Comparison of ENCODE assay signal across 12 cellular contexts in the genomic region with DNA sequence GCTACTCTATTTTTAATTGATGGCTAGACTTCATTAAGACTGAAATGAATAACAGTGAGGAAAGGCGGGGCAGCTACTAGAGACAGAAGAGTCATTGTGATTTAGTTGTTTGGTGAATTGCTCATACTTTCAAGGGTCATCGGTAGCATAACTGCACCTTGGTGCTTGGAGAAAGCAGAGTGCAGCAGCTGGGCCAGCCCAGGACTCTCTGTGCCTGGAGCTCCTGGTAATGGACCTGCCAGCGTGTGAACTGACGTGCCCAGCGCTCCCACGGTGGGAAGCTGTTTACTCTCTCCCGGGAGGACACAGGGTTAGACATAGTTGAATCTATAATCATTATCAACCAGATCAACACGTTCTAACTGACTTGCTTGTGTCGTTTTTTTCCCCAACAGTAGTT. TPM values are rescaled to one million over a fixed set of nuclear protein-coding genes. Genes with fewer than 3 reads are reported as not detected.
A peak's percentile ranks its signal among the peaks of the same experiment; 100 is the strongest.
DNase-seq lines count a peak whose midpoint lies in the region; ATAC-seq, FAIRE-seq and TF ChIP-seq lines count a peak whose summit lies in the region.
"Had no signal": no experiment of that assay in that cellular context is flagged by ENCODE, and none has a peak within 500 bp of the region (broad histone marks: within the 10 kb centered on the region; RNA-seq: fewer than 3 reads in every experiment).

No MANE protein-coding gene starts in this region.

- TF ChIP-seq RAD21 in HepG2 (CRISPR knock-in tag; IDR thresholded peaks at IDR 0.05) = no peak

- H3K79me2 ChIP-seq in HepG2 (ENCODE audit: insufficient read depth, low read length) = peaks cover 13% of the 10 kb centered on the region

- CTCF ChIA-PET in HepG2 (lab: Yijun Ruan, JAX; ENCODE audit: low intra/inter-chr PET ratio, low total read pairs) = interaction anchor here (1.4 kb wide), 1 partner anchor 41 kb away, joined by 7 read pairs; no protein-coding TSS in a partner anchor

- TF ChIP-seq CTCF in choroid plexus epithelial cell (conservative IDR thresholded peaks at IDR 0.05; ENCODE audit: low read depth, low read length) (no peak), HepG2 (CRISPR knock-in tag; IDR thresholded peaks at IDR 0.05) (no peak), tibial nerve (IDR thresholded peaks at IDR 0.05) (no peak)

- peak in 1 of 2 experiments; percentile 16; a peak in 1 of 4 replicates for TF ChIP-seq EP300 in HepG2 (IDR thresholded peaks at IDR 0.05; ENCODE audit: low read depth in 2 of 2, low read length in 2 of 2)
- TF ChIP-seq EP300 in HepG2 (CRISPR knock-in tag; IDR thresholded peaks at IDR 0.05; ENCODE audit: borderline replicate concordance) = peak; percentile 30; the same call in 1 of the 2 replicates
- TF ChIP-seq EP300 in tibial nerve (IDR thresholded peaks at IDR 0.05) = peak in 1 of 2 donors; percentile 14

- H3K9ac ChIP-seq in HepG2 (ENCODE audit: insufficient read depth, low read depth, low read length) = peak overlapping the region; percentile 55; the same call in 1 of the 2 replicates

- H3K4me3 ChIP-seq in choroid plexus epithelial cell (ENCODE audit: low read depth, low read length) = no peak overlapping the region
- peak overlapping the region in 2 of 3 experiments; percentile 43 to 53; a peak in 3 of 6 replicates for H3K4me3 ChIP-seq in HepG2 (replicated peaks in 1 of 3; ENCODE audit: insufficient read depth in 1 of 3, low read depth in 2 of 3, low read length in 3 of 3)
- no peak overlapping the region for H3K4me3 ChIP-seq in tibial nerve

- no peak overlapping the region for H2AFZ ChIP-seq in HepG2 (ENCODE audit: low read length)

- H3K9me3 ChIP-seq in HepG2 (ENCODE audit: low read length) (no peaks in the 10 kb centered on the region), tibial nerve (no peaks in the 10 kb centered on the region)
- H3K9me3 ChIP-seq: neutrophil had no signal

- peak overlapping the region; percentile 68 for H3K27ac ChIP-seq in HepG2 (ENCODE audit: extremely low read length, insufficient read depth, low read length)
- peak overlapping the region in 3 of 4 donors; percentile 59 to 71 (median 66) for H3K27ac ChIP-seq in tibial nerve
- H3K27ac ChIP-seq: neutrophil had no signal

- POLR2A ChIA-PET in HepG2 (lab: Yijun Ruan, JAX) = interaction anchor here (1.0 to 7.1 kb wide), 10 partner anchors 8 to 99 kb away, joined by 3 to 342 read pairs (median 6); a partner anchor contains a TSS

- TF ChIP-seq POLR2A in HepG2 (IDR thresholded peaks at IDR 0.05; ENCODE audit: insufficient read depth in 1 of 2, low read depth in 2 of 2, low read length in 2 of 2) = no peak
- TF ChIP-seq POLR2A in tibial nerve (IDR thresholded peaks at IDR 0.05) = no peak

- no peaks in the 10 kb centered on the region for H3K27me3 ChIP-seq in HepG2 (ENCODE audit: control insufficient read depth in 1 of 2, insufficient read depth in 2 of 2, low read length in 2 of 2)
- no peaks in the 10 kb centered on the region for H3K27me3 ChIP-seq in tibial nerve
- H3K27me3 ChIP-seq: neutrophil had no signal

- DNase-seq in NCI-H2196 (lab: John Stamatoyannopoulos, UW; ENCODE audit: unreplicated experiment) (peak; percentile 28), NCI-H2196 treated with DMSO at 0.1 percent for 48 hours (lab: John Stamatoyannopoulos, UW; ENCODE audit: unreplicated experiment) (no peak), choroid plexus epithelial cell (ENCODE audit: low read depth) (peak; percentile 72), HepG2 (ENCODE audit: low spot score) (peak; percentile 76), tibial nerve (ENCODE audit: low spot score in 2 of 2) (peak in 1 of 2 donors; percentile 12), GM19238 (ENCODE audit: insufficient read length, low spot score) (no peak), Ammon's horn (ENCODE audit: low spot score) (no peak)
- DNase-seq: ACHN; activated naive CD4-positive, alpha-beta T cell treated with anti-CD3 and anti-CD28 coated beads for 36 hours; T1000 had no signal

- peaks cover 0 to 2% of the 10 kb centered on the region in 2 experiments; a peak in 2 of 5 replicates for H3K36me3 ChIP-seq in HepG2 (replicated peaks in 1 of 2; ENCODE audit: control insufficient read depth in 1 of 2, insufficient read depth in 2 of 2, low read length in 2 of 2)
- H3K36me3 ChIP-seq in tibial nerve = no peaks in the 10 kb centered on the region
- H3K36me3 ChIP-seq: neutrophil had no signal

- in situ Hi-C loops in HepG2 (cut with HindIII; ENCODE audit: extremely low pct_ligation_motif_present, low pct_unique_long_range_greater_than_20kb) = loop anchor here (5.0 kb wide), 2 partner anchors 40 to 95 kb away; a partner anchor contains a TSS

- peak overlapping the region; percentile 55 for H3K4me2 ChIP-seq in HepG2 (ENCODE audit: low read depth, low read length)

- peak; percentile 82 for ATAC-seq in HepG2
- no peak for ATAC-seq in HG02938 (IDR thresholded peaks at IDR 0.05; ENCODE audit: unreplicated experiment)

- BruUV-seq in HepG2 (replicated peaks; lab: Mats Ljungman, UMichigan) = no TSS peak

- peak; percentile 68 for FAIRE-seq in HepG2 (lab: Jason Lieb, UNC)

- H3K4me1 ChIP-seq in HepG2 (ENCODE audit: insufficient read depth, low read length) (peaks cover 66% of the 10 kb centered on the region), tibial nerve (peaks cover 0 to 60% (median 15%) of the 10 kb centered on the region in 4 donors)

- intact Hi-C loops in HepG2 (cut with micrococcal nuclease; ENCODE audit: unreplicated experiment) = loop anchor here (1.0 kb wide), 1 partner anchor 41 kb away; no protein-coding TSS in a partner anchor

- no peaks in the 10 kb centered on the region for H4K20me1 ChIP-seq in HepG2 (ENCODE audit: insufficient read depth, low read length)

- 3% methylated on average over 4 of the region's 9 CpGs for WGBS in HepG2 (ENCODE audit: low lambda C conversion rate)
- WGBS in tibial nerve, 2 donors = 36 to 42% methylated on average over 9 of the region's 9 CpGs

TF ChIP-seq in HepG2, 621 proteins besides CTCF, POLR2A, EP300 and RAD21 (continues in another document):
- no peak for TF ChIP-seq ARNT2 (CRISPR knock-in tag; IDR thresholded peaks at IDR 0.05; ENCODE audit: low read depth)
- TF ChIP-seq, protein P1, sequence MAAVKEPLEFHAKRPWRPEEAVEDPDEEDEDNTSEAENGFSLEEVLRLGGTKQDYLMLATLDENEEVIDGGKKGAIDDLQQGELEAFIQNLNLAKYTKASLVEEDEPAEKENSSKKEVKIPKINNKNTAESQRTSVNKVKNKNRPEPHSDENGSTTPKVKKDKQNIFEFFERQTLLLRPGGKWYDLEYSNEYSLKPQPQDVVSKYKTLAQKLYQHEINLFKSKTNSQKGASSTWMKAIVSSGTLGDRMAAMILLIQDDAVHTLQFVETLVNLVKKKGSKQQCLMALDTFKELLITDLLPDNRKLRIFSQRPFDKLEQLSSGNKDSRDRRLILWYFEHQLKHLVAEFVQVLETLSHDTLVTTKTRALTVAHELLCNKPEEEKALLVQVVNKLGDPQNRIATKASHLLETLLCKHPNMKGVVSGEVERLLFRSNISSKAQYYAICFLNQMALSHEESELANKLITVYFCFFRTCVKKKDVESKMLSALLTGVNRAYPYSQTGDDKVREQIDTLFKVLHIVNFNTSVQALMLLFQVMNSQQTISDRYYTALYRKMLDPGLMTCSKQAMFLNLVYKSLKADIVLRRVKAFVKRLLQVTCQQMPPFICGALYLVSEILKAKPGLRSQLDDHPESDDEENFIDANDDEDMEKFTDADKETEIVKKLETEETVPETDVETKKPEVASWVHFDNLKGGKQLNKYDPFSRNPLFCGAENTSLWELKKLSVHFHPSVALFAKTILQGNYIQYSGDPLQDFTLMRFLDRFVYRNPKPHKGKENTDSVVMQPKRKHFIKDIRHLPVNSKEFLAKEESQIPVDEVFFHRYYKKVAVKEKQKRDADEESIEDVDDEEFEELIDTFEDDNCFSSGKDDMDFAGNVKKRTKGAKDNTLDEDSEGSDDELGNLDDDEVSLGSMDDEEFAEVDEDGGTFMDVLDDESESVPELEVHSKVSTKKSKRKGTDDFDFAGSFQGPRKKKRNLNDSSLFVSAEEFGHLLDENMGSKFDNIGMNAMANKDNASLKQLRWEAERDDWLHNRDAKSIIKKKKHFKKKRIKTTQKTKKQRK (IDR thresholded peaks at IDR 0.05; ENCODE audit: low read length) = no peak
- TF ChIP-seq SCMH1 (CRISPR knock-in tag; IDR thresholded peaks at IDR 0.05; ENCODE audit: borderline replicate concordance) = no peak
- TF ChIP-seq HDAC2 (CRISPR knock-in tag; IDR thresholded peaks at IDR 0.05) = 0 out of 2 replicates have a peak, but pooled peaks have one; percentile 14
- no peak for TF ChIP-seq ZNF766 (CRISPR knock-in tag; IDR thresholded peaks at IDR 0.05; ENCODE audit: borderline replicate concordance)
- TF ChIP-seq ZNF383 (CRISPR knock-in tag; IDR thresholded peaks at IDR 0.05; ENCODE audit: borderline replicate concordance) = no peak

RNA-seq across cellular contexts. Expression of a gene that starts 42.9 kb away (rescaled TPM):
- total RNA-seq in HepG2 (2016; rRNA removed; fragmentation: Illumina TruSeq; extraction: Trizol) = 6.5 and 6.7 TPM in 2 replicates
- 1.7 and 2.1 TPM in 2 replicates for total RNA-seq in HepG2 (2016; cell fraction: cytosol; rRNA removed; fragmentation: Illumina TruSeq; extraction: Trizol; ENCODE audit: low read depth)
- total RNA-seq in HepG2 (2016; cell fraction: insoluble cytoplasmic fraction; rRNA removed; fragmentation: Illumina TruSeq; extraction: Trizol) = 6.2 and 7.1 TPM in 2 replicates
- 4.6 and 5.0 TPM in 2 replicates for total RNA-seq in HepG2 (2016; cell fraction: membrane; rRNA removed; fragmentation: Illumina TruSeq; extraction: Trizol)
- total RNA-seq in HepG2 (2016; cell fraction: nucleus; rRNA removed; fragmentation: Illumina TruSeq; extraction: Trizol) = 10.9 and 12.5 TPM in 2 replicates
- polyA plus RNA-seq in HepG2 (2011; rRNA removed) = 16.6 and 20.6 TPM in 2 replicates
- 13.0 and 19.1 TPM in 2 replicates for polyA plus RNA-seq in HepG2 (2011; cell fraction: cytosol; rRNA removed)
- 15.2 and 19.1 TPM in 2 replicates for polyA plus RNA-seq in HepG2 (2011; cell fraction: nucleus; rRNA removed)
- polyA plus RNA-seq in HepG2 (2012) = 18.4 and 22.0 TPM in 2 replicates
- 1.7 and 2.0 TPM in 2 replicates for polyA plus RNA-seq in HepG2 (2016; cell fraction: cytosol; fragmentation: Illumina TruSeq; extraction: Trizol; ENCODE audit: low read depth)
- 8.2 and 9.1 TPM in 2 replicates for polyA plus RNA-seq in HepG2 (2016; cell fraction: insoluble cytoplasmic fraction; fragmentation: Illumina TruSeq; extraction: Trizol; ENCODE audit: low read depth)
- polyA plus RNA-seq in HepG2 (2016; cell fraction: membrane; fragmentation: Illumina TruSeq; extraction: Trizol; ENCODE audit: low read depth) = 3.9 and 4.5 TPM in 2 replicates
- 9.3 and 12.2 TPM in 2 replicates for polyA plus RNA-seq in HepG2 (2016; cell fraction: nucleus; fragmentation: Illumina TruSeq; extraction: Trizol; ENCODE audit: insufficient read depth, low read depth)
- 9.5 and 19.8 TPM in 2 replicates for polyA minus RNA-seq in HepG2 (2011; rRNA and poly(A)+ RNA removed; ENCODE audit: low replicate concordance)
- polyA minus RNA-seq in HepG2 (2011; cell fraction: cytosol; rRNA and poly(A)+ RNA removed) = 10.3 TPM in 2 replicates
- 44.4 and 63.9 TPM in 2 replicates for polyA minus RNA-seq in HepG2 (2011; cell fraction: nucleus; rRNA and poly(A)+ RNA removed)
- total RNA-seq in tibial nerve = 10 to 100 TPM; 12.5 to 22.8 (median 14.3) TPM
- total RNA-seq: activated naive CD4-positive, alpha-beta T cell treated with anti-CD3 and anti-CD28 coated beads for 36 hours had no signal

Comparison
In these comparisons a context has a peak if more than half of its experiments do, and no peak if none do; other contexts are left out.
1. DNase-seq: peak in NCI-H2196 (single experiment), choroid plexus epithelial cell (single experiment) and HepG2 (single experiment); none in NCI-H2196 treated with DMSO at 0.1 percent for 48 hours (single experiment), GM19238 (single experiment) and Ammon's horn (single experiment).
2. H3K4me3 ChIP-seq: peak in HepG2 (2 of 3); none in choroid plexus epithelial cell (single experiment) and tibial nerve (0 of 4).